ENCODE assay signal across 13 cellular contexts in genomic region chr10:46020871-46021553, GRCh38. TPM values are rescaled to one million over a fixed set of nuclear protein-coding genes. Genes with fewer than 3 reads are reported as not detected.
DNase-seq lines count a peak whose midpoint lies in the region; ATAC-seq and TF ChIP-seq lines count a peak whose summit lies in the region.
"Had no signal": no experiment of that assay in that cellular context is flagged by ENCODE, and none has a peak within 500 bp of the region (broad histone marks: within the 10 kb centered on the region; RNA-seq: fewer than 3 reads in every experiment).

No MANE protein-coding gene starts in this region.

- 59% methylated on average over 2 of the region's 2 CpGs for WGBS in heart right ventricle, 2 donors

- H3K27ac Mint-ChIP-seq in T-helper 17 cell = peak overlapping the region; percentile 78

- H3K4me3 ChIP-seq in heart right ventricle (peak overlapping the region in 5 of 10 donors; percentile 62 to 77 (median 71)), upper lobe of right lung (peak overlapping the region; percentile 66)
- H3K4me3 ChIP-seq: vagina had no signal

- DNase-seq in heart right ventricle (no peak), Right ventricle myocardium superior (no peak), T-helper 17 cell (no peak), iris pigment epithelial cell (ENCODE audit: low read depth) (peak; percentile 95), upper lobe of right lung (no peak), NCI-H2171 (lab: John Stamatoyannopoulos, UW) (no peak)
- DNase-seq: activated gamma-delta T cell treated with Interleukin-2 at 50 U/mL for 16 hours; C1 segment of cervical spinal cord; stimulated activated CD4-positive, alpha-beta T cell treated with anti-CD3 and anti-CD28 coated beads, Interleukin-12 subunit alpha, Interleukin-12 subunit beta, amount 100 ng/mL, for 4 hours had no signal

- ATAC-seq in heart right ventricle (no peak), Right ventricle myocardium superior (ENCODE audit: poor library complexity) (no peak), T-helper 17 cell (no peak), upper lobe of right lung (no peak), GM19324 (IDR thresholded peaks at IDR 0.05; ENCODE audit: low FRiP score, unreplicated experiment) (no peak), GM21390 (IDR thresholded peaks at IDR 0.05; ENCODE audit: unreplicated experiment) (no peak)

- peak overlapping the region; percentile 36 for H3K4me3 Mint-ChIP-seq in T-helper 17 cell

- H3K27me3 ChIP-seq in heart right ventricle = no peaks in the 10 kb centered on the region
- H3K27me3 ChIP-seq in upper lobe of right lung = no peaks in the 10 kb centered on the region
- H3K27me3 ChIP-seq: vagina had no signal

- H3K36me3 ChIP-seq in heart right ventricle (peaks cover 0 to 16% (median 0%) of the 10 kb centered on the region in 9 donors), upper lobe of right lung (peaks cover 11% of the 10 kb centered on the region)

- no peaks in the 10 kb centered on the region for H3K9me3 ChIP-seq in heart right ventricle
- no peaks in the 10 kb centered on the region for H3K9me3 ChIP-seq in T-helper 17 cell (ENCODE audit: control insufficient read depth, low read length, poor library complexity, severe bottlenecking)
- no peaks in the 10 kb centered on the region for H3K9me3 ChIP-seq in upper lobe of right lung
- H3K9me3 ChIP-seq: vagina had no signal

- no peaks in the 10 kb centered on the region for H3K27me3 Mint-ChIP-seq in T-helper 17 cell

- peaks cover 42% of the 10 kb centered on the region for H3K4me1 Mint-ChIP-seq in T-helper 17 cell

- TF ChIP-seq CTCF in heart right ventricle (IDR thresholded peaks at IDR 0.05) (no peak), upper lobe of right lung (IDR thresholded peaks at IDR 0.05) (no peak)

- intact Hi-C loops in heart right ventricle (cut with DNase I) (loop anchor here in 3 of 10 donors (5.0 to 10.0 kb wide), 2 partner anchors 44 to 46 kb away; partner anchors contain the start of gene TIMM23 (in 2 of the 3)), Right ventricle myocardium superior (cut with DNase I) (no loop called here), upper lobe of right lung (cut with DNase I) (no loop called here)

- H3K4me1 ChIP-seq in heart right ventricle (peaks cover 11 to 98% (median 87%) of the 10 kb centered on the region in 9 donors), upper lobe of right lung (peaks cover 74% of the 10 kb centered on the region)

- H3K36me3 Mint-ChIP-seq in T-helper 17 cell (ENCODE audit: low read depth) = no peaks in the 10 kb centered on the region

- peak overlapping the region in 9 of 10 donors; percentile 44 to 94 (median 84) for H3K27ac ChIP-seq in heart right ventricle
- peak overlapping the region; percentile 69 for H3K27ac ChIP-seq in upper lobe of right lung
- H3K27ac ChIP-seq: vagina had no signal

RNA-seq across cellular contexts. Expression of gene NCOA4, which starts 9.4 kb away (rescaled TPM):
- 100 to 1,000 TPM; 224 to 287 (median 259) TPM for total RNA-seq in heart right ventricle
- 10 to 100 TPM; 36.7 to 60.2 TPM for polyA plus RNA-seq in heart right ventricle
- total RNA-seq in Right ventricle myocardium superior = 282 TPM
- 100 to 1,000 TPM in 1 of 2 donors, 10 to 100 TPM in 1; 51.5 to 107 TPM for total RNA-seq in T-helper 17 cell
- total RNA-seq in upper lobe of right lung = 187 TPM

RNA-seq across cellular contexts. Expression of gene MSMB, which starts 25.1 kb away (rescaled TPM):
- total RNA-seq in heart right ventricle = not detected
- polyA plus RNA-seq in heart right ventricle = not detected
- total RNA-seq in Right ventricle myocardium superior = not detected
- not detected for total RNA-seq in T-helper 17 cell
- total RNA-seq in upper lobe of right lung = not detected
- total RNA-seq: T-helper 2 cell treated with Interferon-gamma antibody and Interleukin-4, amounts not matched to agents 100 ng/mL and 5 ng/mL, for 36 hours; vagina had no signal

RNA-seq across cellular contexts. Expression of gene TIMM23, which starts 48.7 kb away (rescaled TPM):
- total RNA-seq in heart right ventricle (100 to 1,000 TPM in 1 of 10 donors, 10 to 100 TPM in 9; 73.5 to 109 (median 83.1) TPM), Right ventricle myocardium superior (86.0 TPM), T-helper 17 cell (10 to 100 TPM; 23.8 to 33.0 TPM), upper lobe of right lung (35.8 TPM)
- 100 to 1,000 TPM in 1 of 2 donors, 10 to 100 TPM in 1; 95.7 to 113 TPM for polyA plus RNA-seq in heart right ventricle
